Comparison of ENCODE assay signal across 8 cellular contexts in genomic region chr22:35835998-35836691, GRCh38.
A peak's percentile ranks its signal among the peaks of the same experiment; 100 is the strongest.
DNase-seq lines count a peak whose midpoint lies in the region; ATAC-seq and TF ChIP-seq lines count a peak whose summit lies in the region.

No MANE protein-coding gene starts in this region.

- TF ChIP-seq CTCF in PC-9 (conservative IDR thresholded peaks at IDR 0.05) (no peak), endothelial cell (IDR thresholded peaks at IDR 0.05; ENCODE audit: unreplicated experiment) (no peak)

- peaks cover 5% of the 10 kb centered on the region for H3K36me3 Mint-ChIP-seq in endothelial cell (ENCODE audit: low read depth, unreplicated experiment)

- no peak overlapping the region for H2AFZ ChIP-seq in ACC112 (ENCODE audit: low read length, unreplicated experiment)
- no peak overlapping the region for H2AFZ ChIP-seq in PC-9

- intact Hi-C loops in PC-9 (cut with micrococcal nuclease; ENCODE audit: unreplicated experiment), result loop anchor here (1.0 to 5.0 kb wide), 6 partner anchors 51 to 286 kb away; partner anchors contain the start of gene APOL6

- peak overlapping the region; percentile 97 for H3K27ac ChIP-seq in ACC112 (ENCODE audit: low read depth, low read length)
- H3K27ac ChIP-seq in PC-9, result peak overlapping the region; percentile 93
- H3K27ac ChIP-seq in mesodermal cell (ENCODE audit: low read depth, low read length, severe bottlenecking), result peak overlapping the region; percentile 88

- H3K4me1 Mint-ChIP-seq in endothelial cell (ENCODE audit: unreplicated experiment), result peaks cover 64% of the 10 kb centered on the region

- H3K9me2 ChIP-seq in PC-9 (ENCODE audit: insufficient read depth), result no peaks in the 10 kb centered on the region

- H3K79me2 ChIP-seq in ACC112 (ENCODE audit: control insufficient read depth, insufficient read depth, low read length, unreplicated experiment) (peaks cover 78% of the 10 kb centered on the region), PC-9 (ENCODE audit: low read depth) (peaks cover 85% of the 10 kb centered on the region)

- H3K4me1 ChIP-seq in ACC112 (ENCODE audit: control insufficient read depth, insufficient read depth, low read length, unreplicated experiment) (peaks cover 26% of the 10 kb centered on the region), PC-9 (replicated peaks; ENCODE audit: insufficient read depth) (peaks cover 66% of the 10 kb centered on the region), mesodermal cell (ENCODE audit: control insufficient read depth, insufficient read depth, low read length, poor library complexity, severe bottlenecking) (peaks cover 37% of the 10 kb centered on the region)

- peak overlapping the region; percentile 91 for H3K4me3 Mint-ChIP-seq in endothelial cell (ENCODE audit: unreplicated experiment)

- H3K9me3 ChIP-seq in PC-9 (ENCODE audit: insufficient read depth, low read depth), result no peaks in the 10 kb centered on the region
- H3K9me3 ChIP-seq in mesodermal cell (ENCODE audit: control insufficient read depth, low read length), result no peaks in the 10 kb centered on the region

- CTCF ChIA-PET in PC-9 (lab: Charles Lee), result interaction anchor here (0.7 to 1.1 kb wide), 2 partner anchors 52 to 67 kb away, joined by 5 to 13 read pairs; no protein-coding TSS in a partner anchor

- peak overlapping the region; percentile 80 for H3K27ac Mint-ChIP-seq in endothelial cell (ENCODE audit: unreplicated experiment)

- DNase-seq in HPDE6-E6E7 (ENCODE audit: extremely low spot score) (peak; percentile 68), PC-9 (peak; percentile 57 to 88), endothelial cell (ENCODE audit: low spot score) (no peak)

- H3K4me3 ChIP-seq in ACC112 (ENCODE audit: low read depth, low read length) (peak overlapping the region; percentile 94), PC-9 (peak overlapping the region; percentile 55), mesodermal cell (ENCODE audit: extremely low read depth, insufficient read depth, low read length, poor library complexity, severe bottlenecking) (peak overlapping the region; percentile 19)

- POLR2A ChIA-PET in PC-9 (lab: Charles Lee; ENCODE audit: unreplicated experiment), result interaction anchor here (0.6 to 0.8 kb wide), 3 partner anchors 43 to 247 kb away, joined by 3 to 18 read pairs (median 4); no protein-coding TSS in a partner anchor

- 0% methylated on average over 1 to 3 of the region's 6 CpGs for WGBS in mesodermal cell (ENCODE audit: insufficient coverage in 2 of 2), 2 experiments

- peaks cover 46% of the 10 kb centered on the region for H3F3A ChIP-seq in PC-9 (ENCODE audit: insufficient read depth, low read depth)

- no peak for ATAC-seq in GM19395 (IDR thresholded peaks at IDR 0.05; ENCODE audit: unreplicated experiment)
- ATAC-seq in HG02840 (IDR thresholded peaks at IDR 0.05; ENCODE audit: low FRiP score, unreplicated experiment), result no peak
- ATAC-seq in GM21825 (IDR thresholded peaks at IDR 0.05; ENCODE audit: unreplicated experiment), result no peak

- peaks cover 8% of the 10 kb centered on the region for H3K27me3 Mint-ChIP-seq in endothelial cell (ENCODE audit: unreplicated experiment)

- BruUV-seq in PC-9 (replicated peaks; lab: Mats Ljungman, UMichigan), result no TSS peak

- H3K27me3 ChIP-seq in ACC112 (ENCODE audit: insufficient read depth, low read length), result no peaks in the 10 kb centered on the region
- no peaks in the 10 kb centered on the region for H3K27me3 ChIP-seq in PC-9 (ENCODE audit: insufficient read depth, low read depth)

- H4K20me1 ChIP-seq in PC-9 (ENCODE audit: insufficient read depth), result no peaks in the 10 kb centered on the region; the same call in 1 of the 2 replicates

- no peaks in the 10 kb centered on the region for H3K9me3 Mint-ChIP-seq in endothelial cell (ENCODE audit: unreplicated experiment)

- H3K4me2 ChIP-seq in PC-9, result peak overlapping the region; percentile 83

- H3K36me3 ChIP-seq in ACC112 (ENCODE audit: insufficient read depth, low read length), result no peaks in the 10 kb centered on the region
- H3K36me3 ChIP-seq in PC-9 (ENCODE audit: low read depth), result 0 out of 2 replicates have a peak, but pooled peaks cover 6% of the 10 kb centered on the region
- peaks cover 18% of the 10 kb centered on the region for H3K36me3 ChIP-seq in mesodermal cell (ENCODE audit: control insufficient read depth, insufficient read depth, low read length)

Comparison
In these comparisons a context has a peak if more than half of its experiments do, and no peak if none do; other contexts are left out.
1. H3K4me3 ChIP-seq: peak in every context shown above with its lines; median percentile 94 in ACC112; 55 in PC-9; 19 in mesodermal cell.